Comparison of ENCODE assay signal across 11 cellular contexts in the genomic region with DNA sequence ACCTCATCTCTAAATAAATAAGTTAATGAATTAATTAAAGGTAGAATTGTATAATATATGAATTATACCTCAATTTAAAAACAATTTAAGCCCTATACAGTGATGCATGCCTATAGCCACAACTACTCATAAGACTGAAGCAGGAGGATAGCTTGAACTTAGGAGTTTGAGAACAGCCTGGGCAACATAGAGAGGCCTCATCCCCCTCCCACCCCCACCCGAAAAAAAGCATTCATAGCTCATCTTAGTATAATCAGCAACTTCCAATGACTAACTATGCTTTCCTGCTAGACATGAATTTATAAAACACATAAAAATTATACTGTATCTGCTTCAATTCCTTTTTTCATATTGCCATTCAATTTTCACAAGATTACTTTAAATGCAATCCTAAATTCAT. TPM values are rescaled to one million over a fixed set of nuclear protein-coding genes. Genes with fewer than 3 reads are reported as not detected.
DNase-seq lines count a peak whose midpoint lies in the region; ATAC-seq and TF ChIP-seq lines count a peak whose summit lies in the region.
"Had no signal": no experiment of that assay in that cellular context is flagged by ENCODE, and none has a peak within 500 bp of the region (broad histone marks: within the 10 kb centered on the region; RNA-seq: fewer than 3 reads in every experiment).

No MANE protein-coding gene starts in this region.

- H3K9me3 ChIP-seq in left ventricle myocardium inferior (replicated peaks) (no peaks in the 10 kb centered on the region), iPS-20b (ENCODE audit: insufficient read depth, low read depth, low read length) (no peaks in the 10 kb centered on the region), upper lobe of left lung (no peaks in the 10 kb centered on the region)
- H3K9me3 ChIP-seq: adrenal gland had no signal

- peaks cover 18% of the 10 kb centered on the region for H3K4me1 Mint-ChIP-seq in activated CD8-positive, alpha-beta T cell treated with anti-CD3 and anti-CD28 coated beads for 36 hours (ENCODE audit: low read depth)

- intact Hi-C loops in left ventricle myocardium inferior (cut with micrococcal nuclease) = no loop called here
- intact Hi-C loops in left ventricle myocardium superior (cut with micrococcal nuclease) = no loop called here
- intact Hi-C loops in activated CD8-positive, alpha-beta T cell treated with anti-CD3 and anti-CD28 coated beads for 36 hours (cut with micrococcal nuclease) = loop anchor here (5.0 kb wide), 1 partner anchor 41 kb away; no protein-coding TSS in a partner anchor

- TF ChIP-seq POLR2A in upper lobe of left lung (IDR thresholded peaks at IDR 0.05) = no peak

- no peaks in the 10 kb centered on the region for H3K27me3 Mint-ChIP-seq in activated CD8-positive, alpha-beta T cell treated with anti-CD3 and anti-CD28 coated beads for 36 hours

- WGBS in upper lobe of left lung, 2 donors = 13 to 17% methylated on average over 1 of the region's 1 CpG

- ATAC-seq in left ventricle myocardium superior (no peak), upper lobe of left lung (ENCODE audit: low FRiP score in 2 of 2) (no peak), GM21528 (IDR thresholded peaks at IDR 0.05; ENCODE audit: low FRiP score, unreplicated experiment) (no peak)
- ATAC-seq in activated CD8-positive, alpha-beta T cell treated with anti-CD3 and anti-CD28 coated beads for 36 hours = no peak

- DNase-seq in left ventricle myocardium inferior (no peak), left ventricle myocardium superior (no peak), upper lobe of left lung (no peak), iPS-NIHi7 (ENCODE audit: extremely low spot score) (no peak)
- DNase-seq in activated CD8-positive, alpha-beta T cell treated with anti-CD3 and anti-CD28 coated beads for 36 hours = no peak
- no peak for DNase-seq in activated CD4-positive, CD25-positive, alpha-beta regulatory T cell (lab: John Stamatoyannopoulos, UW)
- DNase-seq: GF-D8, NCI-H446 treated with DMSO at 0.1 percent for 48 hours had no signal

- TF ChIP-seq CTCF in left ventricle myocardium inferior (IDR thresholded peaks at IDR 0.05; ENCODE audit: borderline replicate concordance) = no peak
- no peak for TF ChIP-seq CTCF in activated CD8-positive, alpha-beta T cell treated with anti-CD3 and anti-CD28 coated beads for 36 hours (IDR thresholded peaks at IDR 0.05)
- no peak for TF ChIP-seq CTCF in upper lobe of left lung (IDR thresholded peaks at IDR 0.05)

- no peaks in the 10 kb centered on the region for H3K9me3 Mint-ChIP-seq in activated CD8-positive, alpha-beta T cell treated with anti-CD3 and anti-CD28 coated beads for 36 hours

- H3K4me1 ChIP-seq in left ventricle myocardium inferior (peaks cover 41% of the 10 kb centered on the region), iPS-20b (ENCODE audit: insufficient read depth, low read length) (no peaks in the 10 kb centered on the region), upper lobe of left lung (peaks cover 10 to 30% (median 13%) of the 10 kb centered on the region in 4 donors)

- H3K4me3 ChIP-seq in left ventricle myocardium inferior (peak overlapping the region; percentile 94), iPS-20b (ENCODE audit: low read length) (peak overlapping the region; percentile 99), upper lobe of left lung (peak overlapping the region in 3 of 4 donors; percentile 6 to 99 (median 91))

- TF ChIP-seq EP300 in upper lobe of left lung (IDR thresholded peaks at IDR 0.05) = no peak

- peak overlapping the region; percentile 99 for H3K27ac Mint-ChIP-seq in activated CD8-positive, alpha-beta T cell treated with anti-CD3 and anti-CD28 coated beads for 36 hours

- peak overlapping the region; percentile 90; the same call in 1 of the 2 replicates for H3K9ac ChIP-seq in iPS-20b (ENCODE audit: low read depth, low read length)

- CTCF ChIA-PET in activated CD8-positive, alpha-beta T cell treated with anti-CD3 and anti-CD28 coated beads for 36 hours (lab: Charles Lee) = interaction anchor here (0.6 to 1.3 kb wide), 3 partner anchors 15 to 146 kb away, joined by 3 read pairs; no protein-coding TSS in a partner anchor

- H3K36me3 Mint-ChIP-seq in activated CD8-positive, alpha-beta T cell treated with anti-CD3 and anti-CD28 coated beads for 36 hours (ENCODE audit: low read depth) = peaks cover 27% of the 10 kb centered on the region

- POLR2A ChIA-PET in activated CD8-positive, alpha-beta T cell treated with anti-CD3 and anti-CD28 coated beads for 36 hours (lab: Charles Lee) = interaction anchor here (0.9 to 2.0 kb wide), 10 partner anchors 10 to 87 kb away, joined by 3 to 9 read pairs (median 3); no protein-coding TSS in a partner anchor

- H3K27ac ChIP-seq in left ventricle myocardium inferior (replicated peaks) (no peak overlapping the region), iPS-20b (ENCODE audit: low read length) (no peak overlapping the region), upper lobe of left lung (no peak overlapping the region)

- H3K36me3 ChIP-seq in left ventricle myocardium inferior (peaks cover 13% of the 10 kb centered on the region), iPS-20b (ENCODE audit: insufficient read depth, low read depth, low read length) (peaks cover 10% of the 10 kb centered on the region), upper lobe of left lung (no peaks in the 10 kb centered on the region)
- H3K36me3 ChIP-seq: adrenal gland had no signal

- peak overlapping the region; percentile 95 for H3K4me3 Mint-ChIP-seq in activated CD8-positive, alpha-beta T cell treated with anti-CD3 and anti-CD28 coated beads for 36 hours

- H3K27me3 ChIP-seq in left ventricle myocardium inferior (ENCODE audit: low read depth) (no peaks in the 10 kb centered on the region), iPS-20b (ENCODE audit: insufficient read depth, low read length) (no peaks in the 10 kb centered on the region), upper lobe of left lung (no peaks in the 10 kb centered on the region)
- H3K27me3 ChIP-seq: adrenal gland had no signal

RNA-seq across cellular contexts. Expression of a gene that starts 1.6 kb away (rescaled TPM):
- 19.1 TPM for total RNA-seq in left ventricle myocardium inferior
- 21.4 TPM for total RNA-seq in left ventricle myocardium superior
- total RNA-seq in activated CD8-positive, alpha-beta T cell treated with anti-CD3 and anti-CD28 coated beads for 36 hours = 10 to 100 TPM; 48.1 to 52.5 TPM
- total RNA-seq in upper lobe of left lung = 100 to 1,000 TPM in 2 of 6 donors, 10 to 100 TPM in 4; 34.7 to 139 (median 56.4) TPM
